1 cellular context compared by ENCODE assay signal in genomic region chr18:2906522-2907458, GRCh38.
TF ChIP-seq lines count a peak whose summit lies in the region.

No MANE protein-coding gene starts in this region.

TF ChIP-seq in HepG2, 621 proteins besides CTCF, POLR2A, EP300 and RAD21 (continued from another document and continues in another):
- TF ChIP-seq FOXO1 (CRISPR knock-in tag; IDR thresholded peaks at IDR 0.05) (no peak), CBX2 (IDR thresholded peaks at IDR 0.05; ENCODE audit: low read depth, low read length) (no peak), CBX2 (CRISPR knock-in tag; IDR thresholded peaks at IDR 0.05; ENCODE audit: low read depth) (no peak), ZNF687 (CRISPR knock-in tag; IDR thresholded peaks at IDR 0.05) (peak; percentile 37; the same call in 1 of the 2 replicates), CHD4 (IDR thresholded peaks at IDR 0.05; ENCODE audit: borderline replicate concordance, low read length) (no peak), ZBED4 (CRISPR knock-in tag; IDR thresholded peaks at IDR 0.05; ENCODE audit: borderline replicate concordance) (no peak), ZNF17 (CRISPR knock-in tag; IDR thresholded peaks at IDR 0.05) (no peak), ZNF431 (CRISPR knock-in tag; IDR thresholded peaks at IDR 0.05; ENCODE audit: borderline replicate concordance, low read depth) (no peak), ZNF674 (CRISPR knock-in tag; IDR thresholded peaks at IDR 0.05; ENCODE audit: low read depth) (no peak), TEAD3 (CRISPR knock-in tag; optimal IDR thresholded peaks at IDR 0.05; ENCODE audit: borderline replicate concordance) (no peak), IKZF5 (CRISPR knock-in tag; IDR thresholded peaks at IDR 0.05) (no peak), ATAD3A (CRISPR knock-in tag; IDR thresholded peaks at IDR 0.05) (no peak), MEIS2 (CRISPR knock-in tag; IDR thresholded peaks at IDR 0.05) (no peak), LCORL (IDR thresholded peaks at IDR 0.05) (no peak), LCORL (CRISPR knock-in tag; IDR thresholded peaks at IDR 0.05) (no peak), ARNTL (CRISPR knock-in tag; IDR thresholded peaks at IDR 0.05) (no peak), SIN3A (IDR thresholded peaks at IDR 0.05; ENCODE audit: borderline replicate concordance, low read depth, low read length) (no peak), ZNF557 (CRISPR knock-in tag; IDR thresholded peaks at IDR 0.05) (no peak), CCDC6 (CRISPR knock-in tag; IDR thresholded peaks at IDR 0.05) (no peak), ZNF607 (CRISPR knock-in tag; IDR thresholded peaks at IDR 0.05; ENCODE audit: borderline replicate concordance) (no peak; the same call in 1 of the 2 replicates), MEIS1 (CRISPR knock-in tag; IDR thresholded peaks at IDR 0.05; ENCODE audit: borderline replicate concordance) (no peak), ZFP41 (CRISPR knock-in tag; IDR thresholded peaks at IDR 0.05; ENCODE audit: borderline replicate concordance) (no peak), ZNF558 (CRISPR knock-in tag; IDR thresholded peaks at IDR 0.05; ENCODE audit: borderline replicate concordance) (no peak), ZFY (CRISPR knock-in tag; IDR thresholded peaks at IDR 0.05) (peak; percentile 58), ARID5B (CRISPR knock-in tag; IDR thresholded peaks at IDR 0.05) (no peak), NFE2L2 (IDR thresholded peaks at IDR 0.05; ENCODE audit: low read length) (no peak), U2AF1 (optimal IDR thresholded peaks at IDR 0.05; ENCODE audit: low read depth, low read length) (no peak), PAF1 (CRISPR knock-in tag; IDR thresholded peaks at IDR 0.05) (no peak), POLR2AphosphoS2 (IDR thresholded peaks at IDR 0.05; ENCODE audit: low read depth, low read length) (no peak), RAD51 (IDR thresholded peaks at IDR 0.05; ENCODE audit: borderline replicate concordance) (no peak), ZNF430 (CRISPR knock-in tag; IDR thresholded peaks at IDR 0.05) (no peak), THRA (CRISPR knock-in tag; IDR thresholded peaks at IDR 0.05; ENCODE audit: borderline replicate concordance) (no peak), SMC3 (IDR thresholded peaks at IDR 0.05; ENCODE audit: low read length) (no peak), ZNF432 (CRISPR knock-in tag; IDR thresholded peaks at IDR 0.05; ENCODE audit: borderline replicate concordance) (no peak), ATF3 (CRISPR knock-in tag; IDR thresholded peaks at IDR 0.05) (no peak), ZNF564 (CRISPR knock-in tag; IDR thresholded peaks at IDR 0.05) (no peak; the same call in 1 of the 2 replicates), TFDP1 (CRISPR knock-in tag; IDR thresholded peaks at IDR 0.05; ENCODE audit: borderline replicate concordance) (peak; percentile 56; the same call in 1 of the 2 replicates), HMG20A (CRISPR knock-in tag; IDR thresholded peaks at IDR 0.05; ENCODE audit: borderline replicate concordance) (no peak), RARG (CRISPR knock-in tag; IDR thresholded peaks at IDR 0.05; ENCODE audit: low read depth) (no peak), POGK (CRISPR knock-in tag; conservative IDR thresholded peaks at IDR 0.05) (no peak)
